ENCODE assay signal across 8 cellular contexts in the genomic region with DNA sequence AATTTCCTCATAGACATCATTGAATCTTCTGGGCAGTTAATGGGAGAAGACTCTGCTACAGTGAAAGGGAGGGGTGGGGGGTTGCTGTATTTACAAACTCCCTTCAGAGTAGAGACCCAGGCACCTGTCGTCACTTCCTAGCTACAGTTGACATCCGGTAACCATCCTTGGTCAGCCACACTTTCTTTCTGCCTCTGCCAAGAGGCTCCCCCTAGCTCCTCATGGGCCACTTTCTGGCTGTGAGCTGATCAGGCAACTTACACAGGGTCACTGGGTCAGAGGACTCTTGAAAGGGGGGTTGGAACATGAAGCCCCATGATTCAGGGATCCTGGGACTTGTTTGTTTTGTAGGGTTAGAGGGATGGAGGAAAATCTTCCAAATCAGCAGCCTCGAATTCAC. TPM values are rescaled to one million over a fixed set of nuclear protein-coding genes. Genes with fewer than 3 reads are reported as not detected.
DNase-seq lines count a peak whose midpoint lies in the region; ATAC-seq and TF ChIP-seq lines count a peak whose summit lies in the region.

No MANE protein-coding gene starts in this region.

- H3K4me2 ChIP-seq in Loucy (ENCODE audit: low read depth, low read length, poor library complexity, severe bottlenecking): peak overlapping the region; percentile 95

- peak overlapping the region; percentile 91 for H2AFZ ChIP-seq in Loucy (ENCODE audit: low read length)

- H3K9me2 ChIP-seq in Loucy (replicated peaks; ENCODE audit: low read depth, low read length): no peaks in the 10 kb centered on the region

- peak overlapping the region; percentile 89 for H3K27ac ChIP-seq in lower lobe of right lung
- H3K27ac ChIP-seq in temporal lobe (ENCODE audit: low read depth, low read length): peak overlapping the region; percentile 41

- peak overlapping the region; percentile 67 for H3K9ac ChIP-seq in Loucy (ENCODE audit: low read depth, low read length, poor library complexity, severe bottlenecking)

- peaks cover 17% of the 10 kb centered on the region for H3K36me3 Mint-ChIP-seq in Calu3 (ENCODE audit: insufficient read depth, unreplicated experiment)
- H3K36me3 Mint-ChIP-seq in activated T-helper 17 cell treated with anti-CD3 and anti-CD28 coated beads, Interleukin-2, amount 50 U/mL, for 72 hours (ENCODE audit: low read depth): peaks cover 35% of the 10 kb centered on the region

- H3F3A ChIP-seq in Loucy (ENCODE audit: low read depth): no peaks in the 10 kb centered on the region

- ATAC-seq in activated T-helper 17 cell treated with anti-CD3 and anti-CD28 coated beads, Interleukin-2, amount 50 U/mL, for 72 hours (replicated peaks): peak; percentile 15
- ATAC-seq in lower lobe of right lung: no peak
- no peak for ATAC-seq in HG02678 (IDR thresholded peaks at IDR 0.05; ENCODE audit: unreplicated experiment)

- H3K9me3 ChIP-seq in Loucy (ENCODE audit: insufficient read depth, low read depth, low read length) (no peaks in the 10 kb centered on the region), lower lobe of right lung (no peaks in the 10 kb centered on the region)

- H3K9me3 Mint-ChIP-seq in Calu3 (ENCODE audit: low read depth, unreplicated experiment): no peaks in the 10 kb centered on the region
- H3K9me3 Mint-ChIP-seq in activated T-helper 17 cell treated with anti-CD3 and anti-CD28 coated beads, Interleukin-2, amount 50 U/mL, for 72 hours: no peaks in the 10 kb centered on the region

- no peaks in the 10 kb centered on the region for H3K27me3 ChIP-seq in Loucy (ENCODE audit: insufficient read depth, low read length, poor library complexity, severe bottlenecking)
- H3K27me3 ChIP-seq in lower lobe of right lung (ENCODE audit: low read depth): no peaks in the 10 kb centered on the region

- peaks cover 8% of the 10 kb centered on the region for H3K4me1 Mint-ChIP-seq in Calu3 (ENCODE audit: low read depth, unreplicated experiment)
- peaks cover 29% of the 10 kb centered on the region for H3K4me1 Mint-ChIP-seq in activated T-helper 17 cell treated with anti-CD3 and anti-CD28 coated beads, Interleukin-2, amount 50 U/mL, for 72 hours

- peaks cover 26% of the 10 kb centered on the region for H3K4me1 ChIP-seq in Loucy (ENCODE audit: insufficient read depth, low read length, poor library complexity, severe bottlenecking)
- H3K4me1 ChIP-seq in lower lobe of right lung: peaks cover 68% of the 10 kb centered on the region

- peak overlapping the region; percentile 82 for H3K27ac Mint-ChIP-seq in Calu3 (ENCODE audit: unreplicated experiment)
- H3K27ac Mint-ChIP-seq in activated T-helper 17 cell treated with anti-CD3 and anti-CD28 coated beads, Interleukin-2, amount 50 U/mL, for 72 hours: peak overlapping the region; percentile 94

- peaks cover 12% of the 10 kb centered on the region for H4K20me1 ChIP-seq in Loucy (ENCODE audit: insufficient read depth, low read length, poor library complexity, severe bottlenecking)

- DNase-seq in Calu3: no peak
- DNase-seq in lower lobe of right lung: no peak
- DNase-seq in Kasumi-1 (lab: John Stamatoyannopoulos, UW): no peak
- DNase-seq in globus pallidus (ENCODE audit: low spot score): no peak

- intact Hi-C loops in Calu3 (cut with micrococcal nuclease; ENCODE audit: unreplicated experiment): no loop called here
- intact Hi-C loops in lower lobe of right lung (cut with DNase I): no loop called here

- TF ChIP-seq CTCF in Calu3 (IDR thresholded peaks at IDR 0.05; ENCODE audit: unreplicated experiment) (no peak), Loucy (conservative IDR thresholded peaks at IDR 0.05; ENCODE audit: low read length) (peak; percentile 44), lower lobe of right lung (IDR thresholded peaks at IDR 0.05) (no peak)

- H3K4me3 Mint-ChIP-seq in Calu3 (ENCODE audit: low read depth, unreplicated experiment): peak overlapping the region; percentile 100
- H3K4me3 Mint-ChIP-seq in activated T-helper 17 cell treated with anti-CD3 and anti-CD28 coated beads, Interleukin-2, amount 50 U/mL, for 72 hours: peak overlapping the region; percentile 94

- H3K79me2 ChIP-seq in Loucy (ENCODE audit: insufficient read depth, low read length): peaks cover 38% of the 10 kb centered on the region

- CTCF ChIA-PET in Calu3 (lab: Charles Lee): no interaction called here

- H3K36me3 ChIP-seq in Loucy (ENCODE audit: insufficient read depth, low read length): no peaks in the 10 kb centered on the region
- no peaks in the 10 kb centered on the region for H3K36me3 ChIP-seq in lower lobe of right lung

- no peaks in the 10 kb centered on the region for H3K27me3 Mint-ChIP-seq in Calu3 (ENCODE audit: unreplicated experiment)
- H3K27me3 Mint-ChIP-seq in activated T-helper 17 cell treated with anti-CD3 and anti-CD28 coated beads, Interleukin-2, amount 50 U/mL, for 72 hours: no peaks in the 10 kb centered on the region

- H3K4me3 ChIP-seq in Loucy (ENCODE audit: low read length, poor library complexity, severe bottlenecking): peak overlapping the region; percentile 93
- H3K4me3 ChIP-seq in lower lobe of right lung: peak overlapping the region; percentile 91

- BruUV-seq in Calu3 (replicated peaks; lab: Mats Ljungman, UMichigan): TSS peak; percentile 68

RNA-seq across cellular contexts. Expression of gene TECPR1, which starts 1.2 kb away (rescaled TPM):
- total RNA-seq in Calu3 (2022) (12.9 and 13.2 TPM in 2 replicates), lower lobe of right lung (50.1 TPM), temporal lobe (30.2 TPM)
- total RNA-seq in activated T-helper 17 cell treated with anti-CD3 and anti-CD28 coated beads, Interleukin-2, amount 50 U/mL, for 72 hours: 10 to 100 TPM; 29.0 to 37.1 TPM

RNA-seq across cellular contexts. Expression of gene BRI3, which starts 30.7 kb away (rescaled TPM):
- 101 and 124 TPM in 2 replicates for total RNA-seq in Calu3 (2022)
- total RNA-seq in activated T-helper 17 cell treated with anti-CD3 and anti-CD28 coated beads, Interleukin-2, amount 50 U/mL, for 72 hours: 10 to 100 TPM; 48.2 to 52.6 TPM
- 516 TPM for total RNA-seq in lower lobe of right lung
- total RNA-seq in temporal lobe: 10.3 TPM

RNA-seq across cellular contexts. Expression of gene BHLHA15, which starts 39.5 kb away (rescaled TPM):
- total RNA-seq in Calu3 (2022): 1.7 and 1.8 TPM in 2 replicates
- total RNA-seq in activated T-helper 17 cell treated with anti-CD3 and anti-CD28 coated beads, Interleukin-2, amount 50 U/mL, for 72 hours: not detected
- total RNA-seq in lower lobe of right lung: 1.2 TPM
- 10.6 TPM for total RNA-seq in temporal lobe
